Comparison of ENCODE assay signal across 9 cellular contexts in the genomic region with DNA sequence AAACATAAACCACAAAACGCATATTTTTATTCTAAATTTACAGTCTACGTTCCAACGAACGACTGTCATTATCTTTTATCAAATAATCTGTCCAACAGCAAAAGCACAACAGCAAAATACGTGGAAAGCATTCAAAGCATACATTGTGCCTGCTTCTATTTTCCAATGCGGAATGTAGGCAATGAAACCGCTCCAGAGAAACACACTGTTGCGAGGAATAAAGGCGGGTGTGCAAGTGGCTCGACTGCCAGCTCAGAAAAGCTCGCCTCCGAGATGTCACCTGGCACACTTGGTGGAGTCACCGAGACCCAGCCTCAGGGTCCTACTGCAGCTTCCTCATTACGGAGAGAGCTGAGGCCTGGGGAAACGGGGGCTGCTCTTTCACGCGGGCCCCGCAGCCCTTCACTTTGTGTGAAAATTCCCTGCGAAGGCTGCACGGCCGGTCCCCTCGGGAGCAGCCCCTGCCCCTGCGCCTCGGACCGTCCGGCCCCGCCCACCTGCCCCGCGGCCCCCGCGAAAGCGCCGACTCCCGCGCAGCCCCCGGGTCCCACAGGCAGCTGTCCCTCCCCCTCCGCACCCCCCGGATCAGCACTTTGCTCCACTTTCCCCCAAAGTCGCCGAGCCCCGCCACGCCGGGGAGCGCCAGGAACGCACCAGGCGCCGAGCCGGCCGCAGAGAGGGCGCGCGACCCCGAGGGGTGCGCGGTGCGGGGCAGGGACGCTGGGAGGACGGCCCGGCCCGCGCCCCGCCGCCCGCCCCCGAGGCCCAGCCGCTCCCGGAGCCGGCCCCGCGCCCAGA. TPM values are rescaled to one million over a fixed set of nuclear protein-coding genes. Genes with fewer than 3 reads are reported as not detected.
A peak's percentile ranks its signal among the peaks of the same experiment; 100 is the strongest.
DNase-seq lines count a peak whose midpoint lies in the region; ATAC-seq, FAIRE-seq and TF ChIP-seq lines count a peak whose summit lies in the region.
"Had no signal": no experiment of that assay in that cellular context is flagged by ENCODE, and none has a peak within 500 bp of the region (broad histone marks: within the 10 kb centered on the region; RNA-seq: fewer than 3 reads in every experiment).

No MANE protein-coding gene starts in this region.

- peak overlapping the region; percentile 82 to 84 for H3K4me3 ChIP-seq in ascending aorta
- peak overlapping the region; percentile 75 for H3K4me3 ChIP-seq in rectal smooth muscle tissue (ENCODE audit: low read length)

- DNase-seq in DMS79 (lab: John Stamatoyannopoulos, UW) (peak; percentile 33), HuH-7 (ENCODE audit: low spot score) (peak; percentile 72), SW480 (ENCODE audit: low spot score) (peak; percentile 80), ascending aorta (ENCODE audit: low spot score in 2 of 2) (peak in 1 of 2 donors; percentile 73), hippocampal formation (lab: John Stamatoyannopoulos, UW) (peak; percentile 42 to 49), D721Med (ENCODE audit: insufficient read length, low spot score) (no peak)

- no peak for ATAC-seq in HG03565 (IDR thresholded peaks at IDR 0.05; ENCODE audit: unreplicated experiment)

- TF ChIP-seq CTCF in ascending aorta (IDR thresholded peaks at IDR 0.05) (no peak), D721Med (IDR thresholded peaks at IDR 0.05; ENCODE audit: insufficient read depth, missing control alignments) (no peak)

- no peak for FAIRE-seq in D721Med (lab: Jason Lieb, UNC)

- no peaks in the 10 kb centered on the region for H3K9me3 ChIP-seq in ascending aorta

- peak overlapping the region; percentile 38 for H3K9ac ChIP-seq in rectal smooth muscle tissue (ENCODE audit: low read length)

- H3K4me1 ChIP-seq in ascending aorta (peaks cover 4 to 14% of the 10 kb centered on the region in 2 donors), rectal smooth muscle tissue (ENCODE audit: control insufficient read depth, insufficient read depth, low read length) (peaks cover 5% of the 10 kb centered on the region)

- no peaks in the 10 kb centered on the region for H3K27me3 ChIP-seq in ascending aorta
- H3K27me3 ChIP-seq in rectal smooth muscle tissue (ENCODE audit: control insufficient read depth, insufficient read depth, low read length): no peaks in the 10 kb centered on the region

- intact Hi-C loops in ascending aorta (cut with DNase I): loop anchor here (2.0 to 5.0 kb wide), 4 partner anchors 29 to 92 kb away; no protein-coding TSS in a partner anchor

- peak overlapping the region; percentile 73 to 76 for H3K27ac ChIP-seq in ascending aorta
- H3K27ac ChIP-seq in rectal smooth muscle tissue (ENCODE audit: low read depth, low read length): peak overlapping the region; percentile 42

- H3K36me3 ChIP-seq in ascending aorta (no peaks in the 10 kb centered on the region), rectal smooth muscle tissue (ENCODE audit: control insufficient read depth, insufficient read depth, low read length) (no peaks in the 10 kb centered on the region)

RNA-seq across cellular contexts. Expression of gene MGAT4A, which starts 0.7 kb away (rescaled TPM):
- 8.0 TPM for total RNA-seq in ascending aorta
- total RNA-seq: M059J had no signal
